Comparison of ENCODE assay signal across 1 cellular context in the genomic region with DNA sequence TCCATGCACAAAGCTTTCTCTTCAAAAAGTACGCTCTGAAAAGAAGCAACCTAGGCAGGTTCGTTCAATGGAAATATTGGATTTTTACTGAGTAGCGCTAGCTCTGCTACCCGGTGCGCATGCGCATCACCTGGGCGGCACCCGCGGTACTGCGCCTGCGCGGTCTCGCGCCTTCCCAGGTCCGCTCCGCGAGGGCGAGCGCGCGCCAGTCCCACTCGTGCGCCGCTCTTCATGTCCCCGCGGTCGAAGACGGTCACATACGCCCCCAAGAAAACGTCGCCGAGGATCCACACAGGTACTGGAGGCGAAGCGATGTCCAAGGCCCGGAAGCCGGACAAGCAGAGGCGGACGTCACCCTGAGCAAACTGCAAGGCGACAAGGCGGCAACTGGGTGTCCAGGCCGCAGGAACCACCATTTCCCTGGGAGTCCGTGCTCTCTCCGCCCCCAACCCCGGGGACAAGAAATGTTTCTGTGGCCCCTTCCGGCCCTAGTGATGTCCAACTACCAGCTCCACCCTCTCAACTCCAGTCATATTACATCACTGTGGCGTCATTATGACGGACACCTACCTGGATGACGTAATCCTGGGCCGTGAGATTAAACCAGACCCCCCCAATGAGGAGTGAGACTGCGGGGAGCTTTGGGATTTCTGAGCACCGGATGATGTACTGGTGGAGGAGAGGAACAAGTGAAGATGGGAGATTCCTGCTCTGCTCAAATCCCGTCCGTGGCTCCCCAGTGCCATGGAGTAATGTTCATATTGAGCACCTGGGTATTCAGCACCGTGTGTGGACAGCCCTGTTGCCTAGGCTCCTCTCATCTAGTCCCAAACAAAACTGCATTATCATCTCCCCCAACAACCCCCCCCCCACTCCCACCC.
TF ChIP-seq lines count a peak whose summit lies in the region.

No MANE protein-coding gene starts in this region.

TF ChIP-seq in K562, 482 proteins besides CTCF, POLR2A, EP300 and RAD21 (continued from another document and continues in another):
- TF ChIP-seq ZBTB49 (CRISPR knock-in tag; IDR thresholded peaks at IDR 0.05; ENCODE audit: borderline replicate concordance), result no peak
- TF ChIP-seq ZBTB26 (CRISPR knock-in tag; IDR thresholded peaks at IDR 0.05), result peak; percentile 37; the same call in 1 of the 2 replicates
- TF ChIP-seq CBX1 (IDR thresholded peaks at IDR 0.05; ENCODE audit: low read depth), result no peak
- peak; percentile 91; the same call in 1 of the 2 replicates for TF ChIP-seq PHB (CRISPR knock-in tag; IDR thresholded peaks at IDR 0.05)
- TF ChIP-seq ZNF764 (CRISPR knock-in tag; IDR thresholded peaks at IDR 0.05; ENCODE audit: low read depth), result no peak
- TF ChIP-seq NCOA6 (IDR thresholded peaks at IDR 0.05), result no peak
- TF ChIP-seq CHCHD3 (CRISPR knock-in tag; IDR thresholded peaks at IDR 0.05), result 0 out of 2 replicates have a peak, but pooled peaks have one; percentile 43
- TF ChIP-seq CSDE1 (IDR thresholded peaks at IDR 0.05), result peak in 1 of 2 experiments; percentile 93; a peak in 2 of 4 replicates
- TF ChIP-seq RUNX1 (IDR thresholded peaks at IDR 0.05; ENCODE audit: low read depth), result no peak
- peak; percentile 48; the same call in 1 of the 2 replicates for TF ChIP-seq ZNF224 (CRISPR knock-in tag; IDR thresholded peaks at IDR 0.05)
- TF ChIP-seq ZBTB40 (IDR thresholded peaks at IDR 0.05), result peak; percentile 68
- TF ChIP-seq ZBTB40 (CRISPR knock-in tag; IDR thresholded peaks at IDR 0.05), result peak; percentile 59; the same call in 1 of the 2 replicates
- TF ChIP-seq HNRNPH1 (optimal IDR thresholded peaks at IDR 0.05; ENCODE audit: low read depth, low read length), result no peak
- no peak for TF ChIP-seq PYGO2 (tag; IDR thresholded peaks at IDR 0.05)
- TF ChIP-seq ETS2 (tag; IDR thresholded peaks at IDR 0.05; ENCODE audit: borderline replicate concordance, poor library complexity, severe bottlenecking), result no peak
- peak; percentile 65 for TF ChIP-seq POLR2AphosphoS5 (IDR thresholded peaks at IDR 0.05; ENCODE audit: control insufficient read depth, insufficient read depth, low read depth, low read length)
- TF ChIP-seq ATF3 (IDR thresholded peaks at IDR 0.05), result peak; percentile 99
- TF ChIP-seq ATF3 (CRISPR knock-in tag; conservative IDR thresholded peaks at IDR 0.05), result peak; percentile 87; the same call in 1 of the 2 replicates
- no peak for TF ChIP-seq RFX1 (IDR thresholded peaks at IDR 0.05)
- TF ChIP-seq HMGN3 (IDR thresholded peaks at IDR 0.05; ENCODE audit: borderline replicate concordance, extremely low read depth, insufficient read length, low read depth, low read length), result peak; percentile 26
- TF ChIP-seq MXD1 (CRISPR knock-in tag; IDR thresholded peaks at IDR 0.05; ENCODE audit: borderline replicate concordance, poor library complexity, severe bottlenecking), result no peak
- no peak for TF ChIP-seq ZNF184 (CRISPR knock-in tag; IDR thresholded peaks at IDR 0.05)
- TF ChIP-seq NFYB (IDR thresholded peaks at IDR 0.05; ENCODE audit: extremely low read depth, insufficient read length), result no peak
- no peak for TF ChIP-seq BRF2 (IDR thresholded peaks at IDR 0.05; ENCODE audit: borderline replicate concordance, insufficient read depth, insufficient read length)
- TF ChIP-seq CBX3 (IDR thresholded peaks at IDR 0.05; ENCODE audit: borderline replicate concordance in 1 of 2, low read length in 2 of 2), result peak in 1 of 2 experiments; percentile 74; a peak in 2 of 3 replicates
- TF ChIP-seq PML (IDR thresholded peaks at IDR 0.05; ENCODE audit: low read length), result peak; percentile 76; the same call in 1 of the 2 replicates
- TF ChIP-seq NR3C1 (CRISPR knock-in tag; IDR thresholded peaks at IDR 0.05), result no peak
- peak; percentile 60 for TF ChIP-seq BRD9 (IDR thresholded peaks at IDR 0.05; ENCODE audit: low read depth, partially characterized antibody)
- TF ChIP-seq CHD1 (IDR thresholded peaks at IDR 0.05; ENCODE audit: low read length), result no peak
- TF ChIP-seq RBM25 (IDR thresholded peaks at IDR 0.05; ENCODE audit: low read depth, low read length, severe bottlenecking), result peak; percentile 78
- TF ChIP-seq RBM17 (IDR thresholded peaks at IDR 0.05; ENCODE audit: borderline replicate concordance, low read depth, low read length), result no peak
- no peak for TF ChIP-seq ZNF23 (CRISPR knock-in tag; IDR thresholded peaks at IDR 0.05)
- TF ChIP-seq, protein P1, sequence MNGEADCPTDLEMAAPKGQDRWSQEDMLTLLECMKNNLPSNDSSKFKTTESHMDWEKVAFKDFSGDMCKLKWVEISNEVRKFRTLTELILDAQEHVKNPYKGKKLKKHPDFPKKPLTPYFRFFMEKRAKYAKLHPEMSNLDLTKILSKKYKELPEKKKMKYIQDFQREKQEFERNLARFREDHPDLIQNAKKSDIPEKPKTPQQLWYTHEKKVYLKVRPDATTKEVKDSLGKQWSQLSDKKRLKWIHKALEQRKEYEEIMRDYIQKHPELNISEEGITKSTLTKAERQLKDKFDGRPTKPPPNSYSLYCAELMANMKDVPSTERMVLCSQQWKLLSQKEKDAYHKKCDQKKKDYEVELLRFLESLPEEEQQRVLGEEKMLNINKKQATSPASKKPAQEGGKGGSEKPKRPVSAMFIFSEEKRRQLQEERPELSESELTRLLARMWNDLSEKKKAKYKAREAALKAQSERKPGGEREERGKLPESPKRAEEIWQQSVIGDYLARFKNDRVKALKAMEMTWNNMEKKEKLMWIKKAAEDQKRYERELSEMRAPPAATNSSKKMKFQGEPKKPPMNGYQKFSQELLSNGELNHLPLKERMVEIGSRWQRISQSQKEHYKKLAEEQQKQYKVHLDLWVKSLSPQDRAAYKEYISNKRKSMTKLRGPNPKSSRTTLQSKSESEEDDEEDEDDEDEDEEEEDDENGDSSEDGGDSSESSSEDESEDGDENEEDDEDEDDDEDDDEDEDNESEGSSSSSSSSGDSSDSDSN (IDR thresholded peaks at IDR 0.05; ENCODE audit: borderline replicate concordance in 1 of 2, low read depth in 2 of 2, low read length in 2 of 2), result no peak
- TF ChIP-seq SOX6 (IDR thresholded peaks at IDR 0.05), result peak; percentile 39; the same call in 1 of the 2 replicates
- TF ChIP-seq ASH1L (IDR thresholded peaks at IDR 0.05; ENCODE audit: borderline replicate concordance, low read depth, partially characterized antibody), result no peak
- no peak for TF ChIP-seq PTTG1 (tag; IDR thresholded peaks at IDR 0.05; ENCODE audit: low read depth)
